Comparison of ENCODE assay signal across 9 cellular contexts in the genomic region with DNA sequence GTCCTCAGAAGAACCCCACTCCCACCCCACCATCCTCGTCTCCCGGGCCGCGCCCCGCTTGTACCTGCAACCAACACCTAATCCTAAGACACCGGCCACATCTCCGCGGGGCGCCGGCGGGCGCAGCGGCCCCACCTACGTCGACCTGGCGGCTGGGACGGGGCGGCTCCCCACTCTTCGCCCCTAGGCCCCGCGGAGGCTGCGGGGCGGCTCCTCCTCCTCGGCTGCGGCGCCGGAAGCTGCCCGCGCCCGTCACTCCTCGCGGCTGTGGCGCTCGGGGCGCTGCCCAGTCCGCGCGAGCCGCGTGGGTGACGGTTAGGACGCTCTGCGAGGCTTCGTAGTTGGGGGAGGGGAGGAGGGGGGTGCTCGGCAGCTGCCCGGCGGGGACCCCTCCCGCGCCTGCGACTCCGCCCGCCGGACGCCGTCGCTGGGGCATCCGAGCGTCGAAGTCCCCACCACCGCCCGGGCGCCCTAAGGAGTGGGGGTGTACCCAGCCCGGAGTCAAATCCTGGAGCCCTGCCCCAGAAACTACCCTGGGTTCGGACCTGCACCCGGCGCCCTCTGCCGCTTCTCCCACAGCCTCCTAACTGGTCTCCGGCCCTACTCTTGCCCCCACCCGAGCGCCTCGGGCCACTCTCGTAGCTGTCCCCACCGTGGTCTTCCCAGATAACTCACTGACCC.
DNase-seq lines count a peak whose midpoint lies in the region; ATAC-seq and TF ChIP-seq lines count a peak whose summit lies in the region.
"Had no signal": no experiment of that assay in that cellular context is flagged by ENCODE, and none has a peak within 500 bp of the region (broad histone marks: within the 10 kb centered on the region; RNA-seq: fewer than 3 reads in every experiment).

CCDC158 (minus strand) TSS at position 241 of the 681 bp plus-strand sequence. CDS start 17,934 bp downstream, outside the sequence.

- CTCF ChIA-PET in HEK293T (lab: Yijun Ruan, JAX), result no interaction called here

- H3K4me1 Mint-ChIP-seq in central memory CD8-positive, alpha-beta T cell, result peaks cover 5% of the 10 kb centered on the region

- H3K27me3 ChIP-seq in mucosa of stomach (ENCODE audit: control insufficient read depth, insufficient read depth, low read length), result peaks cover 3% of the 10 kb centered on the region

- H3K4me3 ChIP-seq in mucosa of stomach (ENCODE audit: low read length), result no peak within 1 kb of the TSS

- H3K4me3 Mint-ChIP-seq in central memory CD8-positive, alpha-beta T cell, result peak within 1 kb of the TSS; percentile 64

- no peaks in the 10 kb centered on the region for H3K9me3 Mint-ChIP-seq in central memory CD8-positive, alpha-beta T cell

- peak; percentile 10 for DNase-seq in stimulated activated CD4-positive, alpha-beta T cell treated with anti-CD3 and anti-CD28 coated beads, Interleukin-4, amount 100 ng/mL, for 1 hour
- no peak for DNase-seq in stimulated activated CD4-positive, alpha-beta T cell treated with anti-CD3 and anti-CD28 coated beads, Interleukin-4, amount 100 ng/mL, for 24 hours
- DNase-seq in central memory CD8-positive, alpha-beta T cell (ENCODE audit: low spot score in 2 of 2), result no peak
- no peak for DNase-seq in dedifferentiated amniotic fluid mesenchymal stem cell (ENCODE audit: extremely low spot score)
- no peak for DNase-seq in NCI-H2029 treated with DMSO at 0.1 percent for 48 hours (lab: John Stamatoyannopoulos, UW)
- DNase-seq in DMS153 (lab: John Stamatoyannopoulos, UW), result no peak
- no peak for DNase-seq in HEK293T (ENCODE audit: extremely low spot score)
- DNase-seq: stimulated activated CD4-positive, alpha-beta T cell treated with anti-CD3 and anti-CD28 coated beads, Interleukin-12 subunit alpha, Interleukin-12 subunit beta, amount 100 ng/mL, for 4 hours had no signal

- POLR2A ChIA-PET in HEK293T (lab: Yijun Ruan, JAX), result no interaction called here

- H3K36me3 Mint-ChIP-seq in central memory CD8-positive, alpha-beta T cell (ENCODE audit: insufficient read depth), result no peaks in the 10 kb centered on the region

- H3K27me3 Mint-ChIP-seq in central memory CD8-positive, alpha-beta T cell, result peaks cover 37% of the 10 kb centered on the region

- H3K9ac ChIP-seq in mucosa of stomach (ENCODE audit: low read length), result peak within 1 kb of the TSS; percentile 61

- no peaks in the 10 kb centered on the region for H3K4me1 ChIP-seq in mucosa of stomach (ENCODE audit: control insufficient read depth, insufficient read depth, low read length)

- H3K36me3 ChIP-seq in mucosa of stomach (ENCODE audit: control insufficient read depth, insufficient read depth, low read length), result no peaks in the 10 kb centered on the region

- peak; percentile 32 for ATAC-seq in central memory CD8-positive, alpha-beta T cell (replicated peaks; ENCODE audit: extremely low read depth, poor library complexity, severe bottlenecking)

- H3K9me3 ChIP-seq in mucosa of stomach (ENCODE audit: control insufficient read depth, low read length), result no peaks in the 10 kb centered on the region

- H3K27ac Mint-ChIP-seq in central memory CD8-positive, alpha-beta T cell (ENCODE audit: low read depth), result no peak within 1 kb of the TSS

TF ChIP-seq in HEK293T, 16 proteins besides CTCF, POLR2A, EP300 and RAD21:
- TF ChIP-seq L3MBTL2 (conservative IDR thresholded peaks at IDR 0.05) (no peak), HDGF (IDR thresholded peaks at IDR 0.05; ENCODE audit: borderline replicate concordance) (no peak), FOXK2 (IDR thresholded peaks at IDR 0.05) (no peak), ZNF384 (IDR thresholded peaks at IDR 0.05) (no peak), TARDBP (IDR thresholded peaks at IDR 0.05) (no peak), CTBP1 (IDR thresholded peaks at IDR 0.05; ENCODE audit: borderline replicate concordance) (no peak), SUZ12 (IDR thresholded peaks at IDR 0.05) (no peak), NFRKB (IDR thresholded peaks at IDR 0.05) (no peak), BHLHE40 (IDR thresholded peaks at IDR 0.05; ENCODE audit: borderline replicate concordance) (no peak), SP1 (IDR thresholded peaks at IDR 0.05) (no peak), ELF4 (IDR thresholded peaks at IDR 0.05) (no peak), FOXM1 (IDR thresholded peaks at IDR 0.05; ENCODE audit: borderline replicate concordance) (no peak), FOXA1 (IDR thresholded peaks at IDR 0.05) (no peak), ARNT (IDR thresholded peaks at IDR 0.05) (no peak), LEF1 (IDR thresholded peaks at IDR 0.05; ENCODE audit: borderline replicate concordance) (no peak)
- TF ChIP-seq, protein P1, sequence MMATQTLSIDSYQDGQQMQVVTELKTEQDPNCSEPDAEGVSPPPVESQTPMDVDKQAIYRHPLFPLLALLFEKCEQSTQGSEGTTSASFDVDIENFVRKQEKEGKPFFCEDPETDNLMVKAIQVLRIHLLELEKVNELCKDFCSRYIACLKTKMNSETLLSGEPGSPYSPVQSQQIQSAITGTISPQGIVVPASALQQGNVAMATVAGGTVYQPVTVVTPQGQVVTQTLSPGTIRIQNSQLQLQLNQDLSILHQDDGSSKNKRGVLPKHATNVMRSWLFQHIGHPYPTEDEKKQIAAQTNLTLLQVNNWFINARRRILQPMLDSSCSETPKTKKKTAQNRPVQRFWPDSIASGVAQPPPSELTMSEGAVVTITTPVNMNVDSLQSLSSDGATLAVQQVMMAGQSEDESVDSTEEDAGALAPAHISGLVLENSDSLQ (IDR thresholded peaks at IDR 0.05), result no peak
